ENCODE assay signal across 3 cellular contexts in genomic region chr13:64266024-64266423, GRCh38.
A peak's percentile ranks its signal among the peaks of the same experiment; 100 is the strongest.
TF ChIP-seq lines count a peak whose summit lies in the region.

No MANE protein-coding gene starts in this region.

TF ChIP-seq in HepG2, 621 proteins besides CTCF, POLR2A, EP300 and RAD21:
- peak; percentile 92 for TF ChIP-seq MAFF (IDR thresholded peaks at IDR 0.05; ENCODE audit: low read depth, low read length)
- TF ChIP-seq BATF2 (CRISPR knock-in tag; IDR thresholded peaks at IDR 0.05): no peak
- peak; percentile 90 to 95 for TF ChIP-seq MAFK (conservative IDR thresholded peaks at IDR 0.05 in 1 of 2, IDR thresholded peaks at IDR 0.05 in 1 of 2; ENCODE audit: low read length in 2 of 2)
- TF ChIP-seq ZNF572 (CRISPR knock-in tag; IDR thresholded peaks at IDR 0.05): no peak
- TF ChIP-seq, protein P1, sequence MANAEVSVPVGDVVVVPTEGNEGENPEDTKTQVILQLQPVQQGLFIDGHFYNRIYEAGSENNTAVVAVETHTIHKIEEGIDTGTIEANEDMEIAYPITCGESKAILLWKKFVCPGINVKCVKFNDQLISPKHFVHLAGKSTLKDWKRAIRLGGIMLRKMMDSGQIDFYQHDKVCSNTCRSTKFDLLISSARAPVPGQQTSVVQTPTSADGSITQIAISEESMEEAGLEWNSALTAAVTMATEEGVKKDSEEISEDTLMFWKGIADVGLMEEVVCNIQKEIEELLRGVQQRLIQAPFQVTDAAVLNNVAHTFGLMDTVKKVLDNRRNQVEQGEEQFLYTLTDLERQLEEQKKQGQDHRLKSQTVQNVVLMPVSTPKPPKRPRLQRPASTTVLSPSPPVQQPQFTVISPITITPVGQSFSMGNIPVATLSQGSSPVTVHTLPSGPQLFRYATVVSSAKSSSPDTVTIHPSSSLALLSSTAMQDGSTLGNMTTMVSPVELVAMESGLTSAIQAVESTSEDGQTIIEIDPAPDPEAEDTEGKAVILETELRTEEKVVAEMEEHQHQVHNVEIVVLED (CRISPR knock-in tag; IDR thresholded peaks at IDR 0.05; ENCODE audit: borderline replicate concordance): no peak

TF ChIP-seq in IMR-90, 13 proteins besides CTCF, POLR2A, EP300 and RAD21:
- TF ChIP-seq, protein P2, sequence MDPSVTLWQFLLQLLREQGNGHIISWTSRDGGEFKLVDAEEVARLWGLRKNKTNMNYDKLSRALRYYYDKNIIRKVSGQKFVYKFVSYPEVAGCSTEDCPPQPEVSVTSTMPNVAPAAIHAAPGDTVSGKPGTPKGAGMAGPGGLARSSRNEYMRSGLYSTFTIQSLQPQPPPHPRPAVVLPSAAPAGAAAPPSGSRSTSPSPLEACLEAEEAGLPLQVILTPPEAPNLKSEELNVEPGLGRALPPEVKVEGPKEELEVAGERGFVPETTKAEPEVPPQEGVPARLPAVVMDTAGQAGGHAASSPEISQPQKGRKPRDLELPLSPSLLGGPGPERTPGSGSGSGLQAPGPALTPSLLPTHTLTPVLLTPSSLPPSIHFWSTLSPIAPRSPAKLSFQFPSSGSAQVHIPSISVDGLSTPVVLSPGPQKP (IDR thresholded peaks at IDR 0.05; ENCODE audit: borderline replicate concordance, low read depth, low read length): no peak
- TF ChIP-seq BHLHE40 (IDR thresholded peaks at IDR 0.05; ENCODE audit: low read depth, low read length) (no peak), CHD1 (IDR thresholded peaks at IDR 0.05; ENCODE audit: low read depth, low read length) (no peak), SMC3 (IDR thresholded peaks at IDR 0.05; ENCODE audit: low read depth, low read length) (no peak), MAFK (IDR thresholded peaks at IDR 0.05; ENCODE audit: low read depth, low read length) (peak; percentile 98), RCOR1 (IDR thresholded peaks at IDR 0.05; ENCODE audit: insufficient replicate concordance, low read length) (no peak), MAZ (IDR thresholded peaks at IDR 0.05; ENCODE audit: borderline replicate concordance, low read depth, low read length) (no peak)
TF ChIP-seq in IMR-90: peak in this region for 1.

TF ChIP-seq in K562, 482 proteins besides CTCF, POLR2A, EP300 and RAD21 (continues in another document):
- TF ChIP-seq ZBTB9 (CRISPR knock-in tag; IDR thresholded peaks at IDR 0.05) (no peak), FOXJ3 (CRISPR knock-in tag; IDR thresholded peaks at IDR 0.05) (no peak), ZNF639 (CRISPR knock-in tag; conservative IDR thresholded peaks at IDR 0.05 in 1 of 2, IDR thresholded peaks at IDR 0.05 in 1 of 2) (no peak), ZNF316 (IDR thresholded peaks at IDR 0.05) (peak; percentile 73), FOXK1 (CRISPR knock-in tag; IDR thresholded peaks at IDR 0.05; ENCODE audit: borderline replicate concordance) (no peak), DPF2 (IDR thresholded peaks at IDR 0.05) (no peak), TCF15 (CRISPR knock-in tag; IDR thresholded peaks at IDR 0.05) (no peak), ZNF444 (CRISPR knock-in tag; IDR thresholded peaks at IDR 0.05) (no peak), PRDM10 (IDR thresholded peaks at IDR 0.05; ENCODE audit: partially characterized antibody) (no peak), HNRNPK (IDR thresholded peaks at IDR 0.05; ENCODE audit: low read depth, low read length, poor library complexity, severe bottlenecking) (no peak), NCOR1 (IDR thresholded peaks at IDR 0.05) (no peak), PML (IDR thresholded peaks at IDR 0.05; ENCODE audit: low read length) (no peak), HSF4 (CRISPR knock-in tag; IDR thresholded peaks at IDR 0.05; ENCODE audit: borderline replicate concordance) (no peak), MTF1 (CRISPR knock-in tag; IDR thresholded peaks at IDR 0.05; ENCODE audit: borderline replicate concordance) (no peak), LARP7 (IDR thresholded peaks at IDR 0.05) (no peak), ZNF121 (CRISPR knock-in tag; conservative IDR thresholded peaks at IDR 0.05) (no peak), PCBP1 (IDR thresholded peaks at IDR 0.05; ENCODE audit: low read depth, low read length, poor library complexity, severe bottlenecking) (no peak), NONO (IDR thresholded peaks at IDR 0.05; ENCODE audit: low read depth in 2 of 2, low read length in 1 of 2) (no peak), ZNF707 (CRISPR knock-in tag; conservative IDR thresholded peaks at IDR 0.05) (no peak), ATF2 (CRISPR knock-in tag; IDR thresholded peaks at IDR 0.05) (no peak), L3MBTL2 (IDR thresholded peaks at IDR 0.05) (no peak), POLR2AphosphoS2 (IDR thresholded peaks at IDR 0.05; ENCODE audit: low read length) (no peak), MAFK (IDR thresholded peaks at IDR 0.05; ENCODE audit: low read length) (peak; percentile 80), TRIM28 (IDR thresholded peaks at IDR 0.05) (no peak), HCFC1 (IDR thresholded peaks at IDR 0.05; ENCODE audit: low read depth, low read length) (no peak), MAFG (tag; conservative IDR thresholded peaks at IDR 0.05) (peak; percentile 52; the same call in 1 of the 2 replicates), HDGF (IDR thresholded peaks at IDR 0.05) (no peak), ZNF668 (CRISPR knock-in tag; IDR thresholded peaks at IDR 0.05) (no peak), MAFF (IDR thresholded peaks at IDR 0.05; ENCODE audit: low read length) (peak; percentile 71), C11orf30 (IDR thresholded peaks at IDR 0.05; ENCODE audit: low read depth) (peak; percentile 34; the same call in 1 of the 2 replicates), EHMT2 (IDR thresholded peaks at IDR 0.05) (no peak), ZBTB43 (CRISPR knock-in tag; IDR thresholded peaks at IDR 0.05) (no peak), EGR1 (conservative IDR thresholded peaks at IDR 0.05) (no peak), MECOM (CRISPR knock-in tag; IDR thresholded peaks at IDR 0.05) (no peak), SMARCC2 (IDR thresholded peaks at IDR 0.05; ENCODE audit: low read depth) (no peak)
- TF ChIP-seq, protein P3, sequence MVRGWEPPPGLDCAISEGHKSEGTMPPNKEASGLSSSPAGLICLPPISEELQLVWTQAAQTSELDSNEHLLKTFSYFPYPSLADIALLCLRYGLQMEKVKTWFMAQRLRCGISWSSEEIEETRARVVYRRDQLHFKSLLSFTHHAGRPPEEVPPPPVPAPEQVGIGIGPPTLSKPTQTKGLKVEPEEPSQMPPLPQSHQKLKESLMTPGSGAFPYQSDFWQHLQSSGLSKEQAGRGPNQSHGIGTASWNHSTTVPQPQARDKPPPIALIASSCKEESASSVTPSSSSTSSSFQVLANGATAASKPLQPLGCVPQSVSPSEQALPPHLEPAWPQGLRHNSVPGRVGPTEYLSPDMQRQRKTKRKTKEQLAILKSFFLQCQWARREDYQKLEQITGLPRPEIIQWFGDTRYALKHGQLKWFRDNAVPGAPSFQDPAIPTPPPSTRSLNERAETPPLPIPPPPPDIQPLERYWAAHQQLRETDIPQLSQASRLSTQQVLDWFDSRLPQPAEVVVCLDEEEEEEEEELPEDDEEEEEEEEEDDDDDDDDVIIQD (CRISPR knock-in tag; IDR thresholded peaks at IDR 0.05): no peak
- TF ChIP-seq, protein P4, sequence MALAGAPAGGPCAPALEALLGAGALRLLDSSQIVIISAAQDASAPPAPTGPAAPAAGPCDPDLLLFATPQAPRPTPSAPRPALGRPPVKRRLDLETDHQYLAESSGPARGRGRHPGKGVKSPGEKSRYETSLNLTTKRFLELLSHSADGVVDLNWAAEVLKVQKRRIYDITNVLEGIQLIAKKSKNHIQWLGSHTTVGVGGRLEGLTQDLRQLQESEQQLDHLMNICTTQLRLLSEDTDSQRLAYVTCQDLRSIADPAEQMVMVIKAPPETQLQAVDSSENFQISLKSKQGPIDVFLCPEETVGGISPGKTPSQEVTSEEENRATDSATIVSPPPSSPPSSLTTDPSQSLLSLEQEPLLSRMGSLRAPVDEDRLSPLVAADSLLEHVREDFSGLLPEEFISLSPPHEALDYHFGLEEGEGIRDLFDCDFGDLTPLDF (CRISPR knock-in tag; IDR thresholded peaks at IDR 0.05): no peak
